In the genomic region with DNA sequence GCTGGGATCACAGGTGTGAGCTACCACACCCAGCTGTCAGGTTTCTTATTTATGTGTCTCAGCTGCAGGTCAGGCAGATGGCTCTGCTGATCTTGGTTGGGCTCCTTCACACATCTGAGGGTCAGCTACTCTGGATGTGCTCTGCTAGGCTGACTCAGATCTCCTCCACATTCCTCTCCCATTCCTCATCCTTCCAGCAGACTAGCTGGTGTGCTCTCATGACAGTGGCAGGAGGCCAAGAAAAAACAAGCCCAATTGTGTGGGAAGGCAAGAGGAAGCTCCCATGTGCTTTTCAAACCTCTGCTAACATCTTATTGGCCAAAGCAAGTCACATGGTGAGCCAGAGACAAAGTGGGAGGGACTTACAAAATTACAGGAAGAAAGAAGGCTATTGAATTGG, we compare ENCODE assay signal across 10 cellular contexts. TPM values are rescaled to one million over a fixed set of nuclear protein-coding genes. Genes with fewer than 3 reads are reported as not detected.
DNase-seq lines count a peak whose midpoint lies in the region; ATAC-seq and TF ChIP-seq lines count a peak whose summit lies in the region.
"Had no signal": no experiment of that assay in that cellular context is flagged by ENCODE, and none has a peak within 500 bp of the region (broad histone marks: within the 10 kb centered on the region; RNA-seq: fewer than 3 reads in every experiment).

No MANE protein-coding gene starts in this region.

- H3K9me3 ChIP-seq in Panc1 (ENCODE audit: control insufficient read depth, insufficient read depth, low read depth, low read length), result no peaks in the 10 kb centered on the region

- no peaks in the 10 kb centered on the region for H3K27me3 ChIP-seq in Panc1 (ENCODE audit: control insufficient read depth, insufficient read depth, low read length)

- BruUV-seq in Panc1 (replicated peaks; lab: Mats Ljungman, UMichigan), result no TSS peak

- intact Hi-C loops in Panc1 (cut with micrococcal nuclease; ENCODE audit: unreplicated experiment) (no loop called here), Right ventricle myocardium inferior (cut with DNase I) (no loop called here)

- H3K27ac ChIP-seq in Panc1 (ENCODE audit: low read length), result no peak overlapping the region
- H3K27ac ChIP-seq: heart right ventricle had no signal

- H3K4me1 ChIP-seq in Panc1 (ENCODE audit: control insufficient read depth, insufficient read depth, low read length), result no peaks in the 10 kb centered on the region

- peak; percentile 28 for DNase-seq in NCI-H345 (lab: John Stamatoyannopoulos, UW)
- DNase-seq in NCI-H345 treated with DMSO at 0.1 percent for 48 hours (lab: John Stamatoyannopoulos, UW; ENCODE audit: unreplicated experiment), result no peak
- peak; percentile 75 for DNase-seq in Panc1 (ENCODE audit: low read depth, low spot score)
- DNase-seq in fibroblast of pulmonary artery (ENCODE audit: low read depth), result peak; percentile 83
- DNase-seq in superior temporal gyrus (ENCODE audit: extremely low spot score), result peak; percentile 84
- DNase-seq in Right ventricle myocardium inferior (ENCODE audit: missing footprints), result no peak
- no peak for DNase-seq in stimulated activated CD4-positive, alpha-beta T cell treated with anti-CD3 and anti-CD28 coated beads, Interleukin-1b, Interleukin-23, amount 100 ng/mL, for 48 hours
- DNase-seq: heart right ventricle; stimulated activated CD4-positive, alpha-beta T cell treated with anti-CD3 and anti-CD28 coated beads, Interleukin-2, amount 100 ng/mL, for 24 hours had no signal

- no peaks in the 10 kb centered on the region for H3K36me3 ChIP-seq in Panc1 (ENCODE audit: control insufficient read depth, insufficient read depth, low read length)
- H3K36me3 ChIP-seq: heart right ventricle had no signal

- POLR2A ChIA-PET in Panc1 (lab: Charles Lee), result interaction anchor here (0.6 kb wide), 1 partner anchor 164 kb away, joined by 3 read pairs; no protein-coding TSS in a partner anchor

- ATAC-seq in Panc1 (peak; percentile 82), Right ventricle myocardium inferior (no peak), HG03175 (IDR thresholded peaks at IDR 0.05; ENCODE audit: unreplicated experiment) (no peak)

- H3K4me3 ChIP-seq in Panc1 (ENCODE audit: low read depth in 2 of 2, low read length in 2 of 2) (no peak overlapping the region), fibroblast of pulmonary artery (replicated peaks; ENCODE audit: low read depth, low read length) (no peak overlapping the region)
- H3K4me3 ChIP-seq: heart right ventricle had no signal

- TF ChIP-seq CTCF in Panc1 (IDR thresholded peaks at IDR 0.05) (no peak), fibroblast of pulmonary artery (IDR thresholded peaks at IDR 0.05; ENCODE audit: low read length, missing control alignments) (no peak)

- CTCF ChIA-PET in Panc1 (lab: Charles Lee), result interaction anchor here (0.7 kb wide), 1 partner anchor 10 kb away, joined by 8 read pairs; no protein-coding TSS in a partner anchor

- in situ Hi-C loops in Panc1 (cut with HindIII; ENCODE audit: low pct_unique_long_range_greater_than_20kb, low sequenced_read_pairs), result no loop called here

RNA-seq across cellular contexts. Expression of a gene that starts 11.7 kb away (rescaled TPM):
- total RNA-seq in Panc1 (2021; ENCODE audit: unreplicated experiment), result 98.0 TPM
- polyA plus RNA-seq in Panc1 (2012; ENCODE audit: insufficient read length), result 28.4 TPM
- total RNA-seq in Right ventricle myocardium inferior, result 25.4 TPM

Comparison
In these comparisons a context has a peak if more than half of its experiments do, and no peak if none do; other contexts are left out.
1. DNase-seq: peak in NCI-H345 (single experiment), Panc1 (single experiment), fibroblast of pulmonary artery (single experiment) and superior temporal gyrus (single experiment); none in NCI-H345 treated with DMSO at 0.1 percent for 48 hours (single experiment), Right ventricle myocardium inferior (single experiment) and stimulated activated CD4-positive, alpha-beta T cell treated with anti-CD3 and anti-CD28 coated beads, Interleukin-1b, Interleukin-23, amount 100 ng/mL, for 48 hours (single experiment).